Comparison of ENCODE assay signal across 9 cellular contexts in genomic region chr10:33274096-33274785, GRCh38.
A peak's percentile ranks its signal among the peaks of the same experiment; 100 is the strongest.
DNase-seq lines count a peak whose midpoint lies in the region; ATAC-seq and TF ChIP-seq lines count a peak whose summit lies in the region.
"Had no signal": no experiment of that assay in that cellular context is flagged by ENCODE, and none has a peak within 500 bp of the region (broad histone marks: within the 10 kb centered on the region; RNA-seq: fewer than 3 reads in every experiment).

No MANE protein-coding gene starts in this region.

- no peak for TF ChIP-seq POLR2A in stomach (IDR thresholded peaks at IDR 0.05)
- no peak for TF ChIP-seq POLR2A in erythroblast (IDR thresholded peaks at IDR 0.05; ENCODE audit: low read length)

- no peaks in the 10 kb centered on the region for H4K20me1 ChIP-seq in GM23248 (ENCODE audit: insufficient read depth)

- intact Hi-C loops in stomach (cut with DNase I; ENCODE audit: low total_unique reads), result no loop called here

- WGBS in GM23248 (ENCODE audit: low coverage in 1 of 2, low lambda C conversion rate in 2 of 2, missing lambda C conversion rate in 2 of 2), 2 experiments, result 77 to 79% methylated on average over 6 of the region's 6 CpGs
- 71 to 76% (median 74%) methylated on average over 6 of the region's 6 CpGs for WGBS in stomach, 5 donors

- H3K9me3 ChIP-seq in GM23248 (ENCODE audit: low read depth) (no peaks in the 10 kb centered on the region), stomach (no peaks in the 10 kb centered on the region)

- H3K79me2 ChIP-seq in GM23248 (ENCODE audit: insufficient read depth), result peaks cover 92% of the 10 kb centered on the region

- no peak for TF ChIP-seq EP300 in stomach (IDR thresholded peaks at IDR 0.05)

- no peak for DNase-seq in GM23248
- DNase-seq in kidney tubule cell (ENCODE audit: low spot score), result peak; percentile 23
- DNase-seq in stomach, result no peak
- DNase-seq in UCSD-AML1 (lab: John Stamatoyannopoulos, UW; ENCODE audit: unreplicated experiment), result no peak
- DNase-seq in erythroblast (lab: John Stamatoyannopoulos, UW), result no peak
- DNase-seq in ureter (ENCODE audit: low spot score), result no peak
- DNase-seq: activated B cell treated with CpG ODN at 0.5 μM for 24 hours; activated T-cell treated with anti-CD3 and anti-CD28 coated beads, Interleukin-2, amount 50 U/mL, for 48 hours had no signal

- H2AFZ ChIP-seq in GM23248, result no peak overlapping the region

- H3K4me3 ChIP-seq in GM23248 (peak overlapping the region; percentile 60; the same call in 1 of the 2 replicates), stomach (peak overlapping the region in 2 of 4 donors; percentile 31 to 39)

- no peaks in the 10 kb centered on the region for H3K27me3 ChIP-seq in GM23248 (replicated peaks; ENCODE audit: insufficient read depth)
- H3K27me3 ChIP-seq in stomach, result no peaks in the 10 kb centered on the region

- H3K27ac ChIP-seq in GM23248 (peak overlapping the region; percentile 99), stomach (peak overlapping the region in 4 of 5 donors; percentile 78 to 85 (median 82))

- peaks cover 81% of the 10 kb centered on the region for H3F3A ChIP-seq in GM23248 (ENCODE audit: insufficient read depth)

- H3K9me2 ChIP-seq in GM23248 (ENCODE audit: insufficient read depth), result no peaks in the 10 kb centered on the region

- no peak for TF ChIP-seq CTCF in stomach (IDR thresholded peaks at IDR 0.05)

- no peak for ATAC-seq in SK-N-SH treated with all-trans-retinoic acid at 6 μM for 48 hours

- H3K4me2 ChIP-seq in GM23248 (ENCODE audit: unreplicated experiment), result peak overlapping the region; percentile 79

- H3K36me3 ChIP-seq in GM23248 (ENCODE audit: low read depth) (peaks cover 16% of the 10 kb centered on the region; the same call in 1 of the 2 replicates), stomach (peaks cover 0 to 12% (median 4%) of the 10 kb centered on the region in 4 donors)

- H3K4me1 ChIP-seq in GM23248 (ENCODE audit: insufficient read depth), result peaks cover 68% of the 10 kb centered on the region
- peaks cover 14 to 49% (median 34%) of the 10 kb centered on the region in 4 donors for H3K4me1 ChIP-seq in stomach

- H3K9ac ChIP-seq in GM23248, result peak overlapping the region; percentile 92

- in situ Hi-C loops in GM23248 (cut with MboI), result no loop called here

TF ChIP-seq in SK-N-SH treated with all-trans-retinoic acid at 6 μM for 48 hours, 23 proteins besides CTCF, POLR2A, EP300 and RAD21:
- TF ChIP-seq ZNF70 (CRISPR knock-in tag; IDR thresholded peaks at IDR 0.05), result no peak
- TF ChIP-seq PPARA (CRISPR knock-in tag; IDR thresholded peaks at IDR 0.05; ENCODE audit: borderline replicate concordance), result no peak
- no peak for TF ChIP-seq ZNF8 (CRISPR knock-in tag; IDR thresholded peaks at IDR 0.05)
- no peak for TF ChIP-seq RARB (CRISPR knock-in tag; IDR thresholded peaks at IDR 0.05)
- TF ChIP-seq, protein P1, sequence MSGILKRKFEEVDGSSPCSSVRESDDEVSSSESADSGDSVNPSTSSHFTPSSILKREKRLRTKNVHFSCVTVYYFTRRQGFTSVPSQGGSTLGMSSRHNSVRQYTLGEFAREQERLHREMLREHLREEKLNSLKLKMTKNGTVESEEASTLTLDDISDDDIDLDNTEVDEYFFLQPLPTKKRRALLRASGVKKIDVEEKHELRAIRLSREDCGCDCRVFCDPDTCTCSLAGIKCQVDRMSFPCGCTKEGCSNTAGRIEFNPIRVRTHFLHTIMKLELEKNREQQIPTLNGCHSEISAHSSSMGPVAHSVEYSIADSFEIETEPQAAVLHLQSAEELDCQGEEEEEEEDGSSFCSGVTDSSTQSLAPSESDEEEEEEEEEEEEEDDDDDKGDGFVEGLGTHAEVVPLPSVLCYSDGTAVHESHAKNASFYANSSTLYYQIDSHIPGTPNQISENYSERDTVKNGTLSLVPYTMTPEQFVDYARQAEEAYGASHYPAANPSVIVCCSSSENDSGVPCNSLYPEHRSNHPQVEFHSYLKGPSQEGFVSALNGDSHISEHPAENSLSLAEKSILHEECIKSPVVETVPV (CRISPR knock-in tag; IDR thresholded peaks at IDR 0.05), result no peak
- TF ChIP-seq GLIS3 (CRISPR knock-in tag; IDR thresholded peaks at IDR 0.05), result no peak
- TF ChIP-seq CSDC2 (CRISPR knock-in tag; IDR thresholded peaks at IDR 0.05), result 0 out of 2 replicates have a peak, but pooled peaks have one; percentile 21
- no peak for TF ChIP-seq OSR1 (CRISPR knock-in tag; IDR thresholded peaks at IDR 0.05)
